1 cellular context compared by ENCODE assay signal in the genomic region with DNA sequence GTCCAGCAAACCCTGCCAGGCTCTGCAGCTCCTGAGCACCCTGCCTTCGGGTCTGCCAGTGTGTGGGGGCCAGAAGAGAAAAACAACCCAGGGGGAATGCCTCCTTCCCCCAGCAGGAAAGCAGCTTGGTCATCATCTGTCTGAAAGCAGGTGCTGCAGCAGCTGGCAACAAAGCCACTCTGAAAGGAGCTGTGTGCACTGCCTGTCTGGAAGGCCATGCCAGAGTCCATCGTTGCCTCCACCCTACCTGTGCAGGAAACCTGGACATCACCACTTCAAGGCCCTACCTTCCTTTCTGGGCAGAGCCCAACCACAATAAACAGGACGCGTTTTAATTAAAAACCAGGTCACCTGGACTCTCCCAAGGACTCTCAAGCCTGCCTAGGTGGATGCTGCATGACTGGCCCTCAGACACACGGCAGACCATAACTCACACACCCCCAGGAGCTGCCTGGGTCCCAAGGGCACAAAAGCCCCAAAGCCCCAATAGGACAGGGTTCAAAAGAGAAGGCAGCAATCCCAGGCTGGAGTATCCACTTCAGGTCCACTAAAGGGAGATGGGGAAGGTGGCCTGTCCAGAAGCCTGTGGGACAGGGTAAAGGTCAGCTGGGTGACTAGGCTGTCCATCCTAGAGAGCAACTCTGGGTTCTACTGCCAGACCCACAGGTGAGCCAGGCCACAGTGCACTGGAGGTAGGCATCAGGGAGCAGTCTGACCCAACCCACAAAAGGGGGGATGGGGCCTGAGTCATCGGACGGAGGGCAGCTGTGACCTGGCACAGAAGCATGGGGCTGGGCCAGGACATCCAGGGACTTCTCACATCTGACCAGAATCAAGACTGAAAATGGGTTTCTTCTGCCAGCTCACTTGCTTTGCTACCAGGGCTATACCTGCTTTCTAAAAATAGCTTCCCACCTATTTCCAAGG.
TF ChIP-seq lines count a peak whose summit lies in the region.

No MANE protein-coding gene starts in this region.

TF ChIP-seq in GM12878, 131 proteins besides CTCF, POLR2A, EP300 and RAD21 (continued from another document):
- no peak for TF ChIP-seq ZZZ3 (IDR thresholded peaks at IDR 0.05; ENCODE audit: control insufficient read depth, insufficient read length, low read depth)
- TF ChIP-seq MYB (IDR thresholded peaks at IDR 0.05; ENCODE audit: borderline replicate concordance, low read depth, low read length) = no peak
- TF ChIP-seq ZNF384 (IDR thresholded peaks at IDR 0.05; ENCODE audit: borderline replicate concordance, low read depth, low read length) = no peak
- no peak for TF ChIP-seq TBL1XR1 (IDR thresholded peaks at IDR 0.05; ENCODE audit: low read depth, low read length)
- TF ChIP-seq RFX5 (IDR thresholded peaks at IDR 0.05; ENCODE audit: low read depth, low read length) = no peak
- peak; percentile 37; the same call in 1 of the 2 replicates for TF ChIP-seq POLR2AphosphoS5 (IDR thresholded peaks at IDR 0.05; ENCODE audit: low read length)
